Comparison of ENCODE assay signal across 31 cellular contexts in genomic region chr2:55607717-55608116, GRCh38.
"Had no signal": no experiment of that assay in that cellular context is flagged by ENCODE, and none has a peak within 500 bp of the region (broad histone marks: within the 10 kb centered on the region; RNA-seq: fewer than 3 reads in every experiment).

No MANE protein-coding gene starts in this region.

- H3K9ac ChIP-seq: neural progenitor cell, parathyroid adenoma had no signal

- DNase-seq: naive thymus-derived CD4-positive, alpha-beta T cell; occipital lobe; ovary; posterior cingulate gyrus; psoas muscle; right cardiac atrium; spleen; stimulated activated CD4-positive, alpha-beta T cell treated with anti-CD3 and anti-CD28 coated beads, Interleukin-12 subunit alpha, Interleukin-12 subunit beta, amount 100 ng/mL, for 4 hours; stimulated activated CD4-positive, alpha-beta T cell treated with anti-CD3 and anti-CD28 coated beads, Interleukin-1b, Interleukin-23, amount 100 ng/mL, for 48 hours; stimulated activated CD4-positive, alpha-beta T cell treated with anti-CD3 and anti-CD28 coated beads, Interleukin-4, amount 100 ng/mL, for 1 hour; stimulated activated CD4-positive, alpha-beta T cell treated with anti-CD3 and anti-CD28 coated beads, Interleukin-4, amount 100 ng/mL, for 4 hours; stimulated activated CD8-positive, alpha-beta memory T cell treated with anti-CD3 and anti-CD28 coated beads, Interleukin-4, amount 100 ng/mL, for 48 hours; stimulated activated naive CD4-positive, alpha-beta T cell; stimulated activated naive CD8-positive, alpha-beta T cell treated with anti-CD3 and anti-CD28 coated beads, Interleukin-15, amount 100 ng/mL, for 72 hours; stimulated activated naive CD8-positive, alpha-beta T cell treated with anti-CD3 and anti-CD28 coated beads, Interleukin-15, Interleukin-2, amounts not matched to agents 100 U/mL and 50 U/mL, for 24 hours; substantia nigra; testis; tibial artery; transverse colon; upper lobe of right lung; uterus had no signal

- H3K4me1 Mint-ChIP-seq: neural progenitor cell had no signal

- H3K4me3 ChIP-seq: neural progenitor cell, ovary, psoas muscle, skin epidermis, smooth muscle cell, spleen, suprapubic skin, testis, tibial artery, transverse colon, upper lobe of right lung, uterus had no signal

- H3K9me3 Mint-ChIP-seq: naive thymus-derived CD4-positive, alpha-beta T cell; nephron; neural progenitor cell; stimulated activated memory B cell treated with anti-CD40 and anti-IgM and Interleukin-4, amounts not matched to agents 10 μg/mL and 1 μg/mL and 100 μg/mL, for 72 hours; stimulated activated naive CD8-positive, alpha-beta T cell treated with anti-CD3 and anti-CD28 coated beads, Interleukin-15, amount 100 ng/mL, for 72 hours; type B pancreatic cell had no signal

- H3K36me3 ChIP-seq: ovary, uterus had no signal

- H3K9me3 ChIP-seq: ovary, psoas muscle, spleen, suprapubic skin, testis, tibial artery, transverse colon, upper lobe of right lung, uterus had no signal

- H3K27ac Mint-ChIP-seq: nephron; progenitor cell of endocrine pancreas; stimulated activated memory B cell treated with anti-CD40 and anti-IgM and Interleukin-4, amounts not matched to agents 10 μg/mL and 1 μg/mL and 100 μg/mL, for 72 hours; type B pancreatic cell had no signal

- H3K27me3 Mint-ChIP-seq: naive thymus-derived CD4-positive, alpha-beta T cell; progenitor cell of endocrine pancreas; stimulated activated memory B cell treated with anti-CD40 and anti-IgM and Interleukin-4, amounts not matched to agents 10 μg/mL and 1 μg/mL and 100 μg/mL, for 72 hours; stimulated activated naive CD8-positive, alpha-beta T cell treated with anti-CD3 and anti-CD28 coated beads, Interleukin-15, amount 100 ng/mL, for 72 hours; type B pancreatic cell had no signal

- H3K4me3 Mint-ChIP-seq: nephron; neural progenitor cell; stimulated activated memory B cell treated with anti-CD40 and anti-IgM and Interleukin-4, amounts not matched to agents 10 μg/mL and 1 μg/mL and 100 μg/mL, for 72 hours; stimulated activated naive CD8-positive, alpha-beta T cell treated with anti-CD3 and anti-CD28 coated beads, Interleukin-15, amount 100 ng/mL, for 72 hours; type B pancreatic cell had no signal

- H3K4me2 ChIP-seq: neural progenitor cell, smooth muscle cell had no signal

- ATAC-seq: naive thymus-derived CD4-positive, alpha-beta T cell; psoas muscle; right cardiac atrium; sciatic nerve; stimulated activated memory B cell treated with anti-CD40 and anti-IgM and Interleukin-4, amounts not matched to agents 10 μg/mL and 1 μg/mL and 100 μg/mL, for 72 hours; stimulated activated naive CD8-positive, alpha-beta T cell treated with anti-CD3 and anti-CD28 coated beads, Interleukin-15, amount 100 ng/mL, for 72 hours; stimulated activated naive CD8-positive, alpha-beta T cell treated with anti-CD3 and anti-CD28 coated beads, Interleukin-15, Interleukin-2, amounts not matched to agents 100 U/mL and 50 U/mL, for 24 hours; upper lobe of right lung had no signal

- H3K27me3 ChIP-seq: neural progenitor cell, ovary, spleen, suprapubic skin, testis, tibial artery, transverse colon, upper lobe of right lung, uterus had no signal

- H2AFZ ChIP-seq: neural progenitor cell, parathyroid adenoma had no signal

- H3K27ac ChIP-seq: neural progenitor cell, ovary, parathyroid adenoma, psoas muscle, skin epidermis, spleen, suprapubic skin, testis, tibial artery, transverse colon, upper lobe of right lung, uterus had no signal

- H3K4me1 ChIP-seq: neural progenitor cell, testis, uterus had no signal
